12 cellular contexts compared by ENCODE assay signal in genomic region chr20:528923-529594, GRCh38. TPM values are rescaled to one million over a fixed set of nuclear protein-coding genes. Genes with fewer than 3 reads are reported as not detected.
DNase-seq lines count a peak whose midpoint lies in the region; ATAC-seq, FAIRE-seq and TF ChIP-seq lines count a peak whose summit lies in the region.
"Had no signal": no experiment of that assay in that cellular context is flagged by ENCODE, and none has a peak within 500 bp of the region (broad histone marks: within the 10 kb centered on the region; RNA-seq: fewer than 3 reads in every experiment).

No MANE protein-coding gene starts in this region.

- H3K27me3 Mint-ChIP-seq in T-helper 17 cell, result no peaks in the 10 kb centered on the region

- H3K4me3 ChIP-seq in A549, result no peak overlapping the region
- H3K4me3 ChIP-seq: esophagus squamous epithelium had no signal

- CTCF ChIA-PET in A549 (lab: Yijun Ruan, JAX), result interaction anchor here (0.6 to 1.5 kb wide), 4 partner anchors 32 to 208 kb away, joined by 3 to 6 read pairs (median 5); no protein-coding TSS in a partner anchor

- TF ChIP-seq EP300 in A549 (IDR thresholded peaks at IDR 0.05), result peak; percentile 46 to 50; a peak in 2 of 5 replicates

- FAIRE-seq in A549 (lab: Jason Lieb, UNC), result peak; percentile 43

- TF ChIP-seq CTCF in A549 (IDR thresholded peaks at IDR 0.05), result no peak

- ATAC-seq in A549 (peak; percentile 75 to 96), T-helper 17 cell (no peak), GM18505 (IDR thresholded peaks at IDR 0.05; ENCODE audit: unreplicated experiment) (no peak), HG02981 (IDR thresholded peaks at IDR 0.05; ENCODE audit: unreplicated experiment) (no peak)

- H3K4me3 Mint-ChIP-seq in T-helper 17 cell, result no peak overlapping the region
- H3K4me3 Mint-ChIP-seq: nephron progenitor cell had no signal

- H3K4me1 ChIP-seq in A549, result peaks cover 59% of the 10 kb centered on the region

- TF ChIP-seq RAD21 in A549 (conservative IDR thresholded peaks at IDR 0.05 in 1 of 2, IDR thresholded peaks at IDR 0.05 in 1 of 2), result no peak

- TF ChIP-seq POLR2A in A549 (IDR thresholded peaks at IDR 0.05; ENCODE audit: low read length), result no peak
- no peak for TF ChIP-seq POLR2A in GM18505 (IDR thresholded peaks at IDR 0.05; ENCODE audit: borderline replicate concordance, extremely low read depth, insufficient read depth, insufficient read length)

- H3K9me3 ChIP-seq in A549 (no peaks in the 10 kb centered on the region), T-helper 17 cell (ENCODE audit: control insufficient read depth, low read length, poor library complexity, severe bottlenecking) (peaks cover 9% of the 10 kb centered on the region)

- POLR2A ChIA-PET in A549 (lab: Yijun Ruan, JAX), result interaction anchor here (1.3 kb wide), 1 partner anchor 15 kb away, joined by 3 read pairs; the partner anchor contains the start of gene CSNK2A1

- peaks cover 8% of the 10 kb centered on the region for H3K36me3 Mint-ChIP-seq in T-helper 17 cell (ENCODE audit: low read depth)

- DNase-seq in A549 (ENCODE audit: low read depth in 1 of 2, low spot score in 1 of 2), result peak; percentile 58 to 65
- DNase-seq in GM04503 (ENCODE audit: low read depth), result peak; percentile 42
- DNase-seq in SW 1271 (lab: John Stamatoyannopoulos, UW), result peak; percentile 60 to 83
- peak; percentile 18 for DNase-seq in globus pallidus (ENCODE audit: low spot score)
- no peak for DNase-seq in T-helper 17 cell
- no peak for DNase-seq in T-helper 2 cell
- DNase-seq: activated effector memory CD4-positive, alpha-beta T cell treated with anti-CD3 and anti-CD28 coated beads, Interleukin-2, amount 50 U/mL, for 16 hours; DMS79 treated with DMSO at 0.1 percent for 48 hours; esophagus squamous epithelium; nephron progenitor cell had no signal

- H3K4me1 Mint-ChIP-seq in T-helper 17 cell, result peaks cover 10% of the 10 kb centered on the region

- peak overlapping the region; percentile 51 for H3K4me2 ChIP-seq in A549

- WGBS in A549 (ENCODE audit: missing lambda C conversion rate), result 94% methylated on average over 7 of the region's 7 CpGs

- no peak overlapping the region for H3K27ac Mint-ChIP-seq in T-helper 17 cell
- H3K27ac Mint-ChIP-seq: nephron progenitor cell had no signal

- peak overlapping the region; percentile 82 for H3K27ac ChIP-seq in A549
- H3K27ac ChIP-seq: esophagus squamous epithelium had no signal

TF ChIP-seq in A549, 52 proteins besides CTCF, POLR2A, EP300 and RAD21:
- TF ChIP-seq FOSL2 (IDR thresholded peaks at IDR 0.05) (peak; percentile 88), FOSL2 (CRISPR knock-in tag; IDR thresholded peaks at IDR 0.05) (peak; percentile 78), JUNB (IDR thresholded peaks at IDR 0.05) (peak; percentile 67), CEBPB (IDR thresholded peaks at IDR 0.05) (peak; percentile 42 to 59; a peak in 1 of 4 replicates), NR3C1 (IDR thresholded peaks at IDR 0.05) (no peak), JUN (IDR thresholded peaks at IDR 0.05) (peak in 1 of 2 experiments; percentile 48; a peak in 1 of 5 replicates), ESRRA (IDR thresholded peaks at IDR 0.05; ENCODE audit: borderline replicate concordance, low read length) (no peak)
TF ChIP-seq in A549: peak in this region for 4.

RNA-seq across cellular contexts. Expression of gene CSNK2A1, which starts 14.5 kb away (rescaled TPM):
- polyA plus RNA-seq in A549 (2011; rRNA removed) (231 and 306 TPM in 2 replicates), A549 (2017; fragmentation: RNase III; extraction: RNeasy Plus Mini Kit Qiagen cat#74134 plus additional on column Dnase treatment) (155 to 157 TPM (median 156 TPM) in 3 replicates)
- 98.3 and 99.8 TPM in 2 replicates for polyA plus RNA-seq in A549 (2012; cell fraction: cytosol; rRNA removed)
- 97.3 and 104 TPM in 2 replicates for polyA plus RNA-seq in A549 (2012; cell fraction: nucleus; rRNA removed)
- polyA minus RNA-seq in A549 (2011; rRNA and poly(A)+ RNA removed), result 263 and 303 TPM in 2 replicates
- 10 to 100 TPM; 63.8 to 69.0 TPM for total RNA-seq in T-helper 17 cell

Comparison
In these comparisons a context has a peak if more than half of its experiments do, and no peak if none do; other contexts are left out.
1. ATAC-seq: peak in A549 (2 of 2); none in T-helper 17 cell (single experiment), GM18505 (single experiment) and HG02981 (single experiment).
2. DNase-seq: peak in A549 (2 of 2), GM04503 (single experiment), SW 1271 (2 of 2) and globus pallidus (single experiment); none in T-helper 17 cell (0 of 3) and T-helper 2 cell (0 of 5).